Comparison of ENCODE assay signal across 10 cellular contexts in the genomic region with DNA sequence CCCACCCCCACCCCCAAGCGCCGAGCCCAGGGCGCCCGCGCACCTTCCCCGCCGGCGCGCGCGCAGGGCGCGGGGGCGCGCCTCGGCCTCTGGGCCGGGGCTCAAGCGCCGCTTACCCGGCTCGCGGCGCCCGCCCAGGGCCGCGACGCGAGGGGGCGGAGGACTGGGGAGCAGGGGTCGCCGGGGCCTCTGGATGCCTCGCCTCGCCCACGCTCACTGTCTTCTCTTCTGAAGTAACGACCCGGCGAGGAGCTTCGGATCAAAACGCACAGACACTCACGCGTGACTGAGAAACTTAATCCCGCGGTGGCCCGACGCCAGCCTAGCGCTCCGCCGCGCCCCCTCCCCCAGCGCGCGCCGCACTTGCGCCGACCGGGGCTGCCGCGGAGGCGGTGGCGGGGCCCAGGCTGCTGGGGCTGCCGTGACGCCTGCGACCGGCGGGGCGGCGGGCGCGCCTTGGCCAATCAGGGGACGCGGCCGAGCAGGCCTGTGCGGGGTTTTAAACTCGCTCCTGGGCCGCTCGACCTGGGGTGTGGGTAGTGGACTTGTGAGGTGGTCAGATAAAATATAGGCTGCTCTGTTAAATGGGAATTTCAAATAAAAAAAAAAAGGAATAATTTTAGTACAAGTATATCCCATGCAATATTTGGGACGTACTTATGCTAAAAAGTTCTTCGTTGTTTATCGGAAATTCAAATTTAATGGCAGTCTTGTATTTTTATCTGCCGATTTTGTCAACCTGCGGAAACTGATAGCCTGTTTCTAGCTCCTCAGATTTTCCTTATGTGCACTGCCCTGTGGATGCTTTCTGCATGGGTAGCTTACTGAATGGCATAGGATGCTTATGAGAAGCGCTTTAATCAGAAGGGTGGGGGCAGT. TPM values are rescaled to one million over a fixed set of nuclear protein-coding genes. Genes with fewer than 3 reads are reported as not detected.
DNase-seq lines count a peak whose midpoint lies in the region; ATAC-seq, FAIRE-seq and TF ChIP-seq lines count a peak whose summit lies in the region.
"Had no signal": no experiment of that assay in that cellular context is flagged by ENCODE, and none has a peak within 500 bp of the region (broad histone marks: within the 10 kb centered on the region; RNA-seq: fewer than 3 reads in every experiment).

A gene with protein sequence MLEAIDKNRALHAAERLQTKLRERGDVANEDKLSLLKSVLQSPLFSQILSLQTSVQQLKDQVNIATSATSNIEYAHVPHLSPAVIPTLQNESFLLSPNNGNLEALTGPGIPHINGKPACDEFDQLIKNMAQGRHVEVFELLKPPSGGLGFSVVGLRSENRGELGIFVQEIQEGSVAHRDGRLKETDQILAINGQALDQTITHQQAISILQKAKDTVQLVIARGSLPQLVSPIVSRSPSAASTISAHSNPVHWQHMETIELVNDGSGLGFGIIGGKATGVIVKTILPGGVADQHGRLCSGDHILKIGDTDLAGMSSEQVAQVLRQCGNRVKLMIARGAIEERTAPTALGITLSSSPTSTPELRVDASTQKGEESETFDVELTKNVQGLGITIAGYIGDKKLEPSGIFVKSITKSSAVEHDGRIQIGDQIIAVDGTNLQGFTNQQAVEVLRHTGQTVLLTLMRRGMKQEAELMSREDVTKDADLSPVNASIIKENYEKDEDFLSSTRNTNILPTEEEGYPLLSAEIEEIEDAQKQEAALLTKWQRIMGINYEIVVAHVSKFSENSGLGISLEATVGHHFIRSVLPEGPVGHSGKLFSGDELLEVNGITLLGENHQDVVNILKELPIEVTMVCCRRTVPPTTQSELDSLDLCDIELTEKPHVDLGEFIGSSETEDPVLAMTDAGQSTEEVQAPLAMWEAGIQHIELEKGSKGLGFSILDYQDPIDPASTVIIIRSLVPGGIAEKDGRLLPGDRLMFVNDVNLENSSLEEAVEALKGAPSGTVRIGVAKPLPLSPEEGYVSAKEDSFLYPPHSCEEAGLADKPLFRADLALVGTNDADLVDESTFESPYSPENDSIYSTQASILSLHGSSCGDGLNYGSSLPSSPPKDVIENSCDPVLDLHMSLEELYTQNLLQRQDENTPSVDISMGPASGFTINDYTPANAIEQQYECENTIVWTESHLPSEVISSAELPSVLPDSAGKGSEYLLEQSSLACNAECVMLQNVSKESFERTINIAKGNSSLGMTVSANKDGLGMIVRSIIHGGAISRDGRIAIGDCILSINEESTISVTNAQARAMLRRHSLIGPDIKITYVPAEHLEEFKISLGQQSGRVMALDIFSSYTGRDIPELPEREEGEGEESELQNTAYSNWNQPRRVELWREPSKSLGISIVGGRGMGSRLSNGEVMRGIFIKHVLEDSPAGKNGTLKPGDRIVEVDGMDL (N-terminal part only) (minus strand): TSS at position 409 of the 879 bp plus-strand sequence. CDS start 29,377 bp downstream, outside the sequence.

- peak within 1 kb of the TSS in 4 of 5 donors; percentile 61 to 97 (median 86) for H3K27ac ChIP-seq in adrenal gland
- H3K27ac ChIP-seq in pancreas: peak within 1 kb of the TSS; percentile 46 to 81 (median 64)
- H3K27ac ChIP-seq in naive thymus-derived CD4-positive, alpha-beta T cell (ENCODE audit: low read depth, low read length): no peak within 1 kb of the TSS

- H3K4me1 ChIP-seq in BE2C (peaks cover 5% of the 10 kb centered on the region), adrenal gland (replicated peaks in 1 of 2) (peaks cover 0 to 3% of the 10 kb centered on the region in 2 donors), pancreas (no peaks in the 10 kb centered on the region)
- no peaks in the 10 kb centered on the region for H3K4me1 ChIP-seq in naive thymus-derived CD4-positive, alpha-beta T cell (ENCODE audit: control insufficient read depth in 2 of 2, insufficient read depth in 2 of 2, low read length in 2 of 2)

- H3K4me1 Mint-ChIP-seq in naive thymus-derived CD4-positive, alpha-beta T cell: no peaks in the 10 kb centered on the region
- no peaks in the 10 kb centered on the region for H3K4me1 Mint-ChIP-seq in activated T-cell treated with anti-CD3 and anti-CD28 coated beads, Interleukin-2, amount 50 U/mL, for 72 hours (ENCODE audit: low read depth)
- H3K4me1 Mint-ChIP-seq: central memory CD8-positive, alpha-beta T cell had no signal

- intact Hi-C loops in adrenal gland (cut with DNase I) (no loop called here), cardiac septum (cut with DNase I) (loop anchor here (5.0 to 10.0 kb wide), 2 partner anchors 67 to 1075 kb away; no protein-coding TSS in a partner anchor), pancreas (cut with DNase I) (no loop called here)
- intact Hi-C loops in naive thymus-derived CD4-positive, alpha-beta T cell (cut with micrococcal nuclease): no loop called here

- CTCF ChIA-PET in naive thymus-derived CD4-positive, alpha-beta T cell (lab: Charles Lee): no interaction called here

- 4 to 17% (median 9%) methylated on average over 15 to 82 of the region's 82 CpGs for WGBS in adrenal gland, 4 donors
- WGBS in pancreas, 2 donors: 3% methylated on average over 63 to 82 of the region's 82 CpGs

- H3K9me3 Mint-ChIP-seq in naive thymus-derived CD4-positive, alpha-beta T cell: peaks cover 0 to 24% (median 3%) of the 10 kb centered on the region in 11 donors
- peaks cover 2 to 3% of the 10 kb centered on the region in 2 donors for H3K9me3 Mint-ChIP-seq in activated T-cell treated with anti-CD3 and anti-CD28 coated beads, Interleukin-2, amount 50 U/mL, for 72 hours

- no peak within 1 kb of the TSS for H3K4me3 Mint-ChIP-seq in naive thymus-derived CD4-positive, alpha-beta T cell
- H3K4me3 Mint-ChIP-seq in activated T-cell treated with anti-CD3 and anti-CD28 coated beads, Interleukin-2, amount 50 U/mL, for 72 hours: no peak within 1 kb of the TSS
- H3K4me3 Mint-ChIP-seq: central memory CD8-positive, alpha-beta T cell had no signal

- POLR2A ChIA-PET in naive thymus-derived CD4-positive, alpha-beta T cell (lab: Charles Lee): no interaction called here

- ATAC-seq in pancreas (peak; percentile 86 to 93 (median 90)), GM19351 (IDR thresholded peaks at IDR 0.05; ENCODE audit: unreplicated experiment) (no peak)
- ATAC-seq in naive thymus-derived CD4-positive, alpha-beta T cell: no peak
- ATAC-seq in activated T-cell treated with anti-CD3 and anti-CD28 coated beads, Interleukin-2, amount 50 U/mL, for 72 hours (replicated peaks in 1 of 2): no peak

- no peak within 1 kb of the TSS for H3K27ac Mint-ChIP-seq in naive thymus-derived CD4-positive, alpha-beta T cell
- no peak within 1 kb of the TSS for H3K27ac Mint-ChIP-seq in activated T-cell treated with anti-CD3 and anti-CD28 coated beads, Interleukin-2, amount 50 U/mL, for 72 hours

- H3K4me3 ChIP-seq in BE2C (ENCODE audit: low read depth, low read length) (peak within 1 kb of the TSS; percentile 91), adrenal gland (peak within 1 kb of the TSS; percentile 34 to 86 (median 40)), pancreas (peak within 1 kb of the TSS; percentile 37 to 63 (median 50))
- H3K4me3 ChIP-seq in naive thymus-derived CD4-positive, alpha-beta T cell (ENCODE audit: low read length): no peak within 1 kb of the TSS

- H3K27me3 ChIP-seq in BE2C (no peaks in the 10 kb centered on the region), adrenal gland (no peaks in the 10 kb centered on the region), pancreas (no peaks in the 10 kb centered on the region)
- H3K27me3 ChIP-seq in naive thymus-derived CD4-positive, alpha-beta T cell (ENCODE audit: control insufficient read depth in 2 of 2, insufficient read depth in 2 of 2, low read length in 2 of 2): no peaks in the 10 kb centered on the region

- peaks cover 0 to 6% (median 0%) of the 10 kb centered on the region in 5 donors for H3K36me3 Mint-ChIP-seq in naive thymus-derived CD4-positive, alpha-beta T cell
- no peaks in the 10 kb centered on the region for H3K36me3 Mint-ChIP-seq in activated T-cell treated with anti-CD3 and anti-CD28 coated beads, Interleukin-2, amount 50 U/mL, for 72 hours (ENCODE audit: insufficient read depth in 2 of 2)

- DNase-seq in BE2C (peak; percentile 83), NCI-H1092 (lab: John Stamatoyannopoulos, UW) (peak; percentile 71), adrenal gland (peak; percentile 51 to 78 (median 70)), cardiac septum (ENCODE audit: low spot score) (peak; percentile 82), pancreas (peak; percentile 46 to 84 (median 64))
- DNase-seq in naive thymus-derived CD4-positive, alpha-beta T cell: no peak
- DNase-seq in activated T-cell treated with anti-CD3 and anti-CD28 coated beads, Interleukin-2, amount 50 U/mL, for 72 hours: no peak

- TF ChIP-seq CTCF in BE2C (IDR thresholded peaks at IDR 0.05; ENCODE audit: low read depth, low read length): no peak
- peak in 2 of 6 experiments; percentile 5 to 34 for TF ChIP-seq CTCF in adrenal gland (IDR thresholded peaks at IDR 0.05)
- no peak for TF ChIP-seq CTCF in pancreas (IDR thresholded peaks at IDR 0.05)

- TF ChIP-seq POLR2A in adrenal gland (IDR thresholded peaks at IDR 0.05): peak; percentile 10 to 44

- H3K9me3 ChIP-seq in BE2C: no peaks in the 10 kb centered on the region
- no peaks in the 10 kb centered on the region for H3K9me3 ChIP-seq in adrenal gland (replicated peaks in 1 of 3)
- no peaks in the 10 kb centered on the region for H3K9me3 ChIP-seq in pancreas
- H3K9me3 ChIP-seq in naive thymus-derived CD4-positive, alpha-beta T cell (ENCODE audit: control insufficient read depth in 2 of 3, low read length in 3 of 3): no peaks in the 10 kb centered on the region

- H3K27me3 Mint-ChIP-seq in naive thymus-derived CD4-positive, alpha-beta T cell: peaks cover 20 to 40% (median 22%) of the 10 kb centered on the region in 5 donors
- peaks cover 15% of the 10 kb centered on the region for H3K27me3 Mint-ChIP-seq in activated T-cell treated with anti-CD3 and anti-CD28 coated beads, Interleukin-2, amount 50 U/mL, for 72 hours (ENCODE audit: low read depth)
- H3K27me3 Mint-ChIP-seq: central memory CD8-positive, alpha-beta T cell had no signal

- FAIRE-seq in pancreas (lab: Jason Lieb, UNC): no peak
- FAIRE-seq: GM18507 had no signal

- H3K36me3 ChIP-seq in BE2C: no peaks in the 10 kb centered on the region
- no peaks in the 10 kb centered on the region for H3K36me3 ChIP-seq in adrenal gland (replicated peaks in 1 of 2)
- no peaks in the 10 kb centered on the region for H3K36me3 ChIP-seq in pancreas
- H3K36me3 ChIP-seq in naive thymus-derived CD4-positive, alpha-beta T cell (ENCODE audit: control insufficient read depth in 2 of 3, insufficient read depth in 3 of 3, low read length in 3 of 3): no peaks in the 10 kb centered on the region

RNA-seq across cellular contexts. Expression of the gene that starts here (rescaled TPM):
- polyA plus RNA-seq in BE2C (2012; ENCODE audit: insufficient read depth, insufficient read length, low read depth): 17.3 TPM
- total RNA-seq in adrenal gland (10 to 100 TPM; 20.7 to 46.0 (median 35.0) TPM), cardiac septum (97.3 TPM), pancreas (1 to 10 TPM; 2.7 to 9.5 (median 4.4) TPM)
- polyA plus RNA-seq in adrenal gland (10 to 100 TPM; 10.7 to 24.0 (median 16.4) TPM), pancreas (1 to 10 TPM; 3.9 to 8.1 TPM)
- total RNA-seq in naive thymus-derived CD4-positive, alpha-beta T cell: under 1 TPM in 1 of 5 experiments, not detected in 4; 0.07 TPM
- polyA plus RNA-seq in naive thymus-derived CD4-positive, alpha-beta T cell: not detected
- not detected for total RNA-seq in activated T-cell treated with anti-CD3 and anti-CD28 coated beads, Interleukin-2, amount 50 U/mL, for 72 hours

Comparison
In these comparisons a context has a peak if more than half of its experiments do, and no peak if none do; other contexts are left out.
1. RNA of the gene that starts here (polyA plus RNA-seq): 10.7 to 24.0 TPM in adrenal gland and 3.9 to 8.1 TPM in pancreas; not detected in naive thymus-derived CD4-positive, alpha-beta T cell; every median in the first group is over 4 times any median in the second.
2. DNase-seq: peak in BE2C (single experiment), NCI-H1092 (single experiment), adrenal gland (7 of 7), cardiac septum (single experiment) and pancreas (6 of 6); none in naive thymus-derived CD4-positive, alpha-beta T cell (0 of 9) and activated T-cell treated with anti-CD3 and anti-CD28 coated beads, Interleukin-2, amount 50 U/mL, for 72 hours (0 of 2).
3. ATAC-seq: peak in pancreas (4 of 4); none in naive thymus-derived CD4-positive, alpha-beta T cell (single experiment), activated T-cell treated with anti-CD3 and anti-CD28 coated beads, Interleukin-2, amount 50 U/mL, for 72 hours (0 of 2) and GM19351 (single experiment).